Comparison of ENCODE assay signal across 8 cellular contexts in genomic region chr1:77810066-77810465, GRCh38. TPM values are rescaled to one million over a fixed set of nuclear protein-coding genes. Genes with fewer than 3 reads are reported as not detected.
DNase-seq lines count a peak whose midpoint lies in the region; ATAC-seq, FAIRE-seq and TF ChIP-seq lines count a peak whose summit lies in the region.
"Not testable (repeated sequence)": the region's sequence is repeated elsewhere in the genome, so short reads cannot be mapped to it uniquely, and the experiment has no call there.

No MANE protein-coding gene starts in this region.

- H3K9ac ChIP-seq in IMR-90 (ENCODE audit: low read depth, low read length); PC-3 (ENCODE audit: low read length): not testable (repeated sequence)

- not testable (repeated sequence) for H3K79me1 ChIP-seq in IMR-90 (ENCODE audit: low read depth in 1 of 2, low read length in 2 of 2)

- H3K9me2 ChIP-seq in PC-3 (replicated peaks; ENCODE audit: low read length): not testable (repeated sequence)

- not testable (repeated sequence) for H4K20me1 ChIP-seq in IMR-90 (ENCODE audit: insufficient read depth, low read length); PC-3 (ENCODE audit: low read length)

- H3K4me1 Mint-ChIP-seq in MCF 10A (ENCODE audit: insufficient read depth, unreplicated experiment): not testable (repeated sequence)

- not testable (repeated sequence) for H2BK15ac ChIP-seq in IMR-90 (ENCODE audit: low read depth, low read length)

- ATAC-seq in IMR-90 (ENCODE audit: low read depth) (peak; percentile 21), SK-N-SH treated with all-trans-retinoic acid at 6 μM for 48 hours (peak; percentile 73), gastroesophageal sphincter (peak; percentile 57), left ventricle myocardium superior (peak; percentile 51)
- not testable (repeated sequence) for ATAC-seq in PC-3

- intact Hi-C loops in A673 (cut with micrococcal nuclease; ENCODE audit: unreplicated experiment); IMR-90 (cut with micrococcal nuclease); PC-3 (cut with micrococcal nuclease); MCF 10A (cut with micrococcal nuclease); left ventricle myocardium superior (cut with micrococcal nuclease): not testable (repeated sequence)

- dilution Hi-C loops in IMR-90 (cut with HindIII; ENCODE audit: low sequenced_read_pairs, unreplicated experiment): not testable (repeated sequence)

- not testable (repeated sequence) for DNase-seq in A673 (ENCODE audit: low spot score); H54 (ENCODE audit: insufficient read length, low spot score); IMR-90; PC-3; MCF 10A (ENCODE audit: unreplicated experiment); left ventricle myocardium superior

- H3K4me3 Mint-ChIP-seq in MCF 10A (ENCODE audit: unreplicated experiment): not testable (repeated sequence)

- not testable (repeated sequence) for H3K79me2 ChIP-seq in PC-3 (ENCODE audit: low read length)

- not testable (repeated sequence) for H2AK5ac ChIP-seq in IMR-90 (ENCODE audit: low read depth, low read length)

- H3K4ac ChIP-seq in IMR-90 (ENCODE audit: low read depth, low read length): not testable (repeated sequence)

- not testable (repeated sequence) for H3K56ac ChIP-seq in IMR-90 (ENCODE audit: extremely low read depth, insufficient read depth, low read length)

- not testable (repeated sequence) for H3K23ac ChIP-seq in IMR-90 (ENCODE audit: low read depth, low read length)

- H4K8ac ChIP-seq in IMR-90 (ENCODE audit: low read depth in 2 of 2, low read length in 2 of 2): not testable (repeated sequence)

- TF ChIP-seq EP300 in gastroesophageal sphincter (IDR thresholded peaks at IDR 0.05): not testable (repeated sequence)

- BruUV-seq in A673 (replicated peaks; lab: Mats Ljungman, UMichigan) (TSS peak; percentile 83), IMR-90 (replicated peaks; lab: Mats Ljungman, UMichigan) (TSS peak; percentile 96), PC-3 (replicated peaks; lab: Mats Ljungman, UMichigan) (TSS peak; percentile 68), MCF 10A (replicated peaks; lab: Mats Ljungman, UMichigan) (TSS peak; percentile 84)

- no CpG with 5 or more reads among the region's 1 CpG for WGBS in IMR-90 (ENCODE audit: extremely low coverage in 2 of 2, insufficient read length in 1 of 2), 2 experiments
- WGBS in gastroesophageal sphincter (ENCODE audit: low coverage in 1 of 2), 2 donors: no CpG with 5 or more reads among the region's 1 CpG

- not testable (repeated sequence) for H3K9me1 ChIP-seq in IMR-90 (ENCODE audit: insufficient read depth, low read length)

- H4K5ac ChIP-seq in IMR-90 (ENCODE audit: low read depth, low read length): not testable (repeated sequence)

- not testable (repeated sequence) for H2AFZ ChIP-seq in IMR-90 (replicated peaks; ENCODE audit: low read length, poor library complexity); PC-3 (ENCODE audit: low read length)

- H4K91ac ChIP-seq in IMR-90 (ENCODE audit: insufficient read depth, low read depth, low read length): not testable (repeated sequence)

- H3K4me1 ChIP-seq in A673 (ENCODE audit: insufficient read depth, low read length, poor library complexity, severe bottlenecking); IMR-90 (ENCODE audit: control insufficient read depth, insufficient read depth, low read length); PC-3 (ENCODE audit: insufficient read depth, low read length); gastroesophageal sphincter: not testable (repeated sequence)

- TF ChIP-seq CTCF in A673 (conservative IDR thresholded peaks at IDR 0.05; ENCODE audit: low read depth, low read length); IMR-90 (conservative IDR thresholded peaks at IDR 0.05; ENCODE audit: low read depth, low read length); PC-3 (conservative IDR thresholded peaks at IDR 0.05; ENCODE audit: low read depth, low read length); MCF 10A (IDR thresholded peaks at IDR 0.05; ENCODE audit: unreplicated experiment); gastroesophageal sphincter (IDR thresholded peaks at IDR 0.05): not testable (repeated sequence)

- not testable (repeated sequence) for H2BK120ac ChIP-seq in IMR-90 (ENCODE audit: low read depth, low read length)

- not testable (repeated sequence) for H3K14ac ChIP-seq in IMR-90 (replicated peaks; ENCODE audit: low read depth, low read length)

- not testable (repeated sequence) for H3K27me3 ChIP-seq in A673 (replicated peaks; ENCODE audit: insufficient read depth, low read depth, low read length, poor library complexity); IMR-90 (ENCODE audit: control insufficient read depth, insufficient read depth, low read length); PC-3 (ENCODE audit: low read length); gastroesophageal sphincter

- H3K9me3 Mint-ChIP-seq in MCF 10A (ENCODE audit: unreplicated experiment): not testable (repeated sequence)

- not testable (repeated sequence) for H3K4me3 ChIP-seq in A673 (ENCODE audit: low read depth, low read length, poor library complexity, severe bottlenecking); IMR-90 (ENCODE audit: insufficient read depth, low read depth, low read length); PC-3 (ENCODE audit: low read length); gastroesophageal sphincter

- not testable (repeated sequence) for TF ChIP-seq POLR2A in H54 (IDR thresholded peaks at IDR 0.05; ENCODE audit: low read depth, low read length); IMR-90 (IDR thresholded peaks at IDR 0.05; ENCODE audit: low read depth, low read length); gastroesophageal sphincter (IDR thresholded peaks at IDR 0.05)

- in situ Hi-C loops in IMR-90 (cut with MboI; ENCODE audit: low sequenced_read_pairs): loop anchor here (25.0 kb wide), 1 partner anchor 302 kb away; no protein-coding TSS in a partner anchor

- FAIRE-seq in H54 (lab: Jason Lieb, UNC): peak; percentile 85

- H2AK9ac ChIP-seq in IMR-90 (replicated peaks; ENCODE audit: low read depth, low read length, poor library complexity): not testable (repeated sequence)

- not testable (repeated sequence) for H3K4me2 ChIP-seq in IMR-90 (ENCODE audit: low read depth, low read length); PC-3 (ENCODE audit: low read length)

- H3K9me3 ChIP-seq in A673 (ENCODE audit: low read depth, low read length, poor library complexity, severe bottlenecking); IMR-90 (ENCODE audit: control insufficient read depth, insufficient read depth, low read length); PC-3 (ENCODE audit: low read length); gastroesophageal sphincter: not testable (repeated sequence)

- peaks cover 47% of the 10 kb centered on the region for H3K36me3 Mint-ChIP-seq in MCF 10A (ENCODE audit: insufficient read depth, unreplicated experiment)

- CTCF ChIA-PET in A673 (lab: Charles Lee); MCF 10A (lab: Yijun Ruan, JAX): not testable (repeated sequence)
- CTCF ChIA-PET in IMR-90 (lab: Yijun Ruan, JAX) (interaction anchor here (0.6 kb wide), 1 partner anchor 20 kb away, joined by 3 read pairs; no protein-coding TSS in a partner anchor), PC-3 (lab: Charles Lee) (interaction anchor here (0.6 kb wide), 1 partner anchor 54 kb away, joined by 10 read pairs; no protein-coding TSS in a partner anchor)

- H3K36me3 ChIP-seq in A673 (ENCODE audit: insufficient read depth, low read length, poor library complexity, severe bottlenecking): peaks cover 25% of the 10 kb centered on the region
- peaks cover 19% of the 10 kb centered on the region for H3K36me3 ChIP-seq in IMR-90 (ENCODE audit: control insufficient read depth, insufficient read depth, low read length)
- H3K36me3 ChIP-seq in PC-3 (ENCODE audit: low read depth, low read length): peaks cover 15% of the 10 kb centered on the region
- peaks cover 0 to 77% of the 10 kb centered on the region in 2 donors for H3K36me3 ChIP-seq in gastroesophageal sphincter

- not testable (repeated sequence) for H3K18ac ChIP-seq in IMR-90 (ENCODE audit: low read depth, low read length)

- POLR2A ChIA-PET in A673 (lab: Charles Lee; ENCODE audit: low non-redundant PET); IMR-90 (lab: Charles Lee; ENCODE audit: unreplicated experiment); PC-3 (lab: Charles Lee; ENCODE audit: unreplicated experiment); MCF 10A (lab: Yijun Ruan, JAX): not testable (repeated sequence)

- H3K27me3 Mint-ChIP-seq in MCF 10A (ENCODE audit: insufficient read depth, unreplicated experiment): not testable (repeated sequence)

- not testable (repeated sequence) for H2BK20ac ChIP-seq in IMR-90 (ENCODE audit: low read depth, low read length)

- H2BK5ac ChIP-seq in IMR-90 (ENCODE audit: low read depth, low read length, poor library complexity, severe bottlenecking): not testable (repeated sequence)

- H3K27ac ChIP-seq in A673 (ENCODE audit: low read depth, low read length, poor library complexity, severe bottlenecking); IMR-90 (ENCODE audit: insufficient read depth, low read length); PC-3 (ENCODE audit: low read length); gastroesophageal sphincter: not testable (repeated sequence)

- TF ChIP-seq RAD21 in IMR-90 (IDR thresholded peaks at IDR 0.05; ENCODE audit: low read length): not testable (repeated sequence)

- not testable (repeated sequence) for H3K27ac Mint-ChIP-seq in MCF 10A (ENCODE audit: low read depth, unreplicated experiment)

- H3F3A ChIP-seq in PC-3 (ENCODE audit: low read length, unreplicated experiment): not testable (repeated sequence)

RNA-seq across cellular contexts. Expression of gene MIGA1, which starts 30.6 kb away (rescaled TPM):
- total RNA-seq in A673 (2021) (13.8 and 14.1 TPM in 2 replicates), IMR-90 (2012; rRNA removed) (16.3 and 21.4 TPM in 2 replicates), PC-3 (2014; rRNA removed) (6.5 and 8.8 TPM in 2 replicates), MCF 10A (2022) (13.2 and 19.9 TPM in 2 replicates), gastroesophageal sphincter (10 to 100 TPM; 13.8 to 22.3 (median 20.6) TPM), left ventricle myocardium superior (9.7 TPM)
- 3.9 and 5.7 TPM in 2 replicates for polyA plus RNA-seq in IMR-90 (2012; rRNA removed)
- 0.84 and 1.6 TPM in 2 replicates for polyA plus RNA-seq in IMR-90 (2012; cell fraction: cytosol; rRNA removed)
- 0.77 and 4.0 TPM in 2 replicates for polyA plus RNA-seq in IMR-90 (2012; cell fraction: nucleus; rRNA removed; ENCODE audit: low replicate concordance)

RNA-seq across cellular contexts. Expression of gene USP33, which starts 50.4 kb away (rescaled TPM):
- total RNA-seq in A673 (2021): 90.9 and 103 TPM in 2 replicates
- 64.5 and 89.4 TPM in 2 replicates for total RNA-seq in IMR-90 (2012; rRNA removed)
- 25.5 and 33.7 TPM in 2 replicates for polyA plus RNA-seq in IMR-90 (2012; rRNA removed)
- polyA plus RNA-seq in IMR-90 (2012; cell fraction: cytosol; rRNA removed): 7.5 and 8.0 TPM in 2 replicates
- 12.8 and 56.1 TPM in 2 replicates for polyA plus RNA-seq in IMR-90 (2012; cell fraction: nucleus; rRNA removed; ENCODE audit: low replicate concordance)
- 42.6 and 45.2 TPM in 2 replicates for total RNA-seq in PC-3 (2014; rRNA removed)
- 39.7 and 45.1 TPM in 2 replicates for total RNA-seq in MCF 10A (2022)
- 10 to 100 TPM; 54.4 to 94.0 (median 84.6) TPM for total RNA-seq in gastroesophageal sphincter
- total RNA-seq in left ventricle myocardium superior: 29.0 TPM
